ENCODE assay signal across 1 cellular context in the genomic region with DNA sequence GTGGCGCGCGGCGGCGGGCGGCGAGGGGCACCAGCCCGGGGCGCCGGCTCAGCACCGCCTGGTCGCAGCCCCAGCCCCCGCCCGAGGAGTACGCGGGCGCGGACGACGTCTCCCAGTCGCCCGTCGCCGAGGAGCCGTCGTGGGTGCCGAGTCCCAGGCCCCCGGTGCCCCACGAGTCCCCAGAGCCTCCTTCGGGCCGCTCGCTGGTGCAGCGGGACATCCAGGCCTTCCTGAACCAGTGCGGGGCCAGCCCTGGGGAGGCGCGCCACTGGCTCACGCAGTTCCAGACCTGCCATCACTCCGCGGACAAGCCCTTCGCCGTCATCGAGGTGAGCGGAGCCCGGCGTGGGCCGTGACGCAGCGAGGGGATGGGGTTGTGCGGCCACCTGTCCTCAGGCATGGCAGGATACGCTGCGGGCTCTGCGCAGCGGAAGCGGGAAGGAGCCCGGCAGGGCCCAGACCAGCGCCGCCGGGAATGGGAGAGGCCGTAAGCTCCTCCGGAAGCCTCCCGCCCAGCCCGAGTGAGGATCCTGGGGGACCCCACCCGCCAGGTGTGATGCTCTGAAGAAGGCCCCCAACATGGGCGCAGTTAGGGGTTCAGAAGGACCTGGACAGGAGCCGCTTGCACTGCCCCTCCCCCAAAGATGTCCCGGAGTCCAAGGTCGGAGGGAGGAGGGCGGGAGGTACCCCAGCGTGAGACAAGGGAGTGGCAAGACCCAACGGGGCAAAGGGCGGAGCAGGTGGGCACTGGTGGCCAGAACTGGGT.
A peak's percentile ranks its signal among the peaks of the same experiment; 100 is the strongest.
TF ChIP-seq lines count a peak whose summit lies in the region.

No MANE protein-coding gene starts in this region.

TF ChIP-seq in HepG2, 621 proteins besides CTCF, POLR2A, EP300 and RAD21 (continued from another document and continues in another):
- 0 out of 2 replicates have a peak, but pooled peaks have one; percentile 57 for TF ChIP-seq SP5 (CRISPR knock-in tag; IDR thresholded peaks at IDR 0.05; ENCODE audit: borderline replicate concordance, low read depth)
- peak; percentile 18; the same call in 1 of the 2 replicates for TF ChIP-seq POGZ (CRISPR knock-in tag; IDR thresholded peaks at IDR 0.05)
- TF ChIP-seq, protein P1, sequence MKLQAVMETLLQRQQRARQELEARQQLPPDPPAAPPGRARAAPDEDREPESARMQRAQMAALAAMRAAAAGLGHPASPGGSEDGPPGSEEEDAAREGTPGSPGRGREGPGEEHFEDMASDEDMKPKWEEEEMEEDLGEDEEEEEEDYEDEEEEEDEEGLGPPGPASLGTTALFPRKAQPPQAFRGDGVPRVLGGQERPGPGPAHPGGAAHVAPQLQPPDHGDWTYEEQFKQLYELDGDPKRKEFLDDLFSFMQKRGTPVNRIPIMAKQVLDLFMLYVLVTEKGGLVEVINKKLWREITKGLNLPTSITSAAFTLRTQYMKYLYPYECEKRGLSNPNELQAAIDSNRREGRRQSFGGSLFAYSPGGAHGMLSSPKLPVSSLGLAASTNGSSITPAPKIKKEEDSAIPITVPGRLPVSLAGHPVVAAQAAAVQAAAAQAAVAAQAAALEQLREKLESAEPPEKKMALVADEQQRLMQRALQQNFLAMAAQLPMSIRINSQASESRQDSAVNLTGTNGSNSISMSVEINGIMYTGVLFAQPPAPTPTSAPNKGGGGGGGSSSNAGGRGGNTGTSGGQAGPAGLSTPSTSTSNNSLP (IDR thresholded peaks at IDR 0.05; ENCODE audit: low read depth, low read length): no peak
- no peak for TF ChIP-seq MTA3 (CRISPR knock-in tag; IDR thresholded peaks at IDR 0.05)
- no peak for TF ChIP-seq SOX13 (IDR thresholded peaks at IDR 0.05)
- no peak; a peak in 1 of 4 replicates for TF ChIP-seq SOX13 (CRISPR knock-in tag; conservative IDR thresholded peaks at IDR 0.05 in 1 of 2, IDR thresholded peaks at IDR 0.05 in 1 of 2)
- no peak for TF ChIP-seq GTF2F1 (IDR thresholded peaks at IDR 0.05; ENCODE audit: low read length)
- TF ChIP-seq, protein P2, sequence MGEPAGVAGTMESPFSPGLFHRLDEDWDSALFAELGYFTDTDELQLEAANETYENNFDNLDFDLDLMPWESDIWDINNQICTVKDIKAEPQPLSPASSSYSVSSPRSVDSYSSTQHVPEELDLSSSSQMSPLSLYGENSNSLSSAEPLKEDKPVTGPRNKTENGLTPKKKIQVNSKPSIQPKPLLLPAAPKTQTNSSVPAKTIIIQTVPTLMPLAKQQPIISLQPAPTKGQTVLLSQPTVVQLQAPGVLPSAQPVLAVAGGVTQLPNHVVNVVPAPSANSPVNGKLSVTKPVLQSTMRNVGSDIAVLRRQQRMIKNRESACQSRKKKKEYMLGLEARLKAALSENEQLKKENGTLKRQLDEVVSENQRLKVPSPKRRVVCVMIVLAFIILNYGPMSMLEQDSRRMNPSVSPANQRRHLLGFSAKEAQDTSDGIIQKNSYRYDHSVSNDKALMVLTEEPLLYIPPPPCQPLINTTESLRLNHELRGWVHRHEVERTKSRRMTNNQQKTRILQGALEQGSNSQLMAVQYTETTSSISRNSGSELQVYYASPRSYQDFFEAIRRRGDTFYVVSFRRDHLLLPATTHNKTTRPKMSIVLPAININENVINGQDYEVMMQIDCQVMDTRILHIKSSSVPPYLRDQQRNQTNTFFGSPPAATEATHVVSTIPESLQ (CRISPR knock-in tag; conservative IDR thresholded peaks at IDR 0.05): no peak
- TF ChIP-seq, protein P3, sequence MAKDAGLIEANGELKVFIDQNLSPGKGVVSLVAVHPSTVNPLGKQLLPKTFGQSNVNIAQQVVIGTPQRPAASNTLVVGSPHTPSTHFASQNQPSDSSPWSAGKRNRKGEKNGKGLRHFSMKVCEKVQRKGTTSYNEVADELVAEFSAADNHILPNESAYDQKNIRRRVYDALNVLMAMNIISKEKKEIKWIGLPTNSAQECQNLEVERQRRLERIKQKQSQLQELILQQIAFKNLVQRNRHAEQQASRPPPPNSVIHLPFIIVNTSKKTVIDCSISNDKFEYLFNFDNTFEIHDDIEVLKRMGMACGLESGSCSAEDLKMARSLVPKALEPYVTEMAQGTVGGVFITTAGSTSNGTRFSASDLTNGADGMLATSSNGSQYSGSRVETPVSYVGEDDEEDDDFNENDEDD (CRISPR knock-in tag; IDR thresholded peaks at IDR 0.05; ENCODE audit: borderline replicate concordance): peak; percentile 52; the same call in 1 of the 2 replicates
- no peak for TF ChIP-seq FOXA1 (IDR thresholded peaks at IDR 0.05)
- no peak for TF ChIP-seq FOXA1 (CRISPR knock-in tag; IDR thresholded peaks at IDR 0.05)
- TF ChIP-seq ZNF30 (CRISPR knock-in tag; IDR thresholded peaks at IDR 0.05): no peak
- TF ChIP-seq HMGA1 (CRISPR knock-in tag; conservative IDR thresholded peaks at IDR 0.05): no peak
- TF ChIP-seq, protein P4, sequence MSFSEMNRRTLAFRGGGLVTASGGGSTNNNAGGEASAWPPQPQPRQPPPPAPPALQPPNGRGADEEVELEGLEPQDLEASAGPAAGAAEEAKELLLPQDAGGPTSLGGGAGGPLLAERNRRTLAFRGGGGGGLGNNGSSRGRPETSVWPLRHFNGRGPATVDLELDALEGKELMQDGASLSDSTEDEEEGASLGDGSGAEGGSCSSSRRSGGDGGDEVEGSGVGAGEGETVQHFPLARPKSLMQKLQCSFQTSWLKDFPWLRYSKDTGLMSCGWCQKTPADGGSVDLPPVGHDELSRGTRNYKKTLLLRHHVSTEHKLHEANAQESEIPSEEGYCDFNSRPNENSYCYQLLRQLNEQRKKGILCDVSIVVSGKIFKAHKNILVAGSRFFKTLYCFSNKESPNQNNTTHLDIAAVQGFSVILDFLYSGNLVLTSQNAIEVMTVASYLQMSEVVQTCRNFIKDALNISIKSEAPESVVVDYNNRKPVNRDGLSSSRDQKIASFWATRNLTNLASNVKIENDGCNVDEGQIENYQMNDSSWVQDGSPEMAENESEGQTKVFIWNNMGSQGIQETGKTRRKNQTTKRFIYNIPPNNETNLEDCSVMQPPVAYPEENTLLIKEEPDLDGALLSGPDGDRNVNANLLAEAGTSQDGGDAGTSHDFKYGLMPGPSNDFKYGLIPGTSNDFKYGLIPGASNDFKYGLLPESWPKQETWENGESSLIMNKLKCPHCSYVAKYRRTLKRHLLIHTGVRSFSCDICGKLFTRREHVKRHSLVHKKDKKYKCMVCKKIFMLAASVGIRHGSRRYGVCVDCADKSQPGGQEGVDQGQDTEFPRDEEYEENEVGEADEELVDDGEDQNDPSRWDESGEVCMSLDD (CRISPR knock-in tag; IDR thresholded peaks at IDR 0.05; ENCODE audit: borderline replicate concordance): peak; percentile 70
- no peak for TF ChIP-seq NPAS2 (CRISPR knock-in tag; IDR thresholded peaks at IDR 0.05; ENCODE audit: borderline replicate concordance)
- TF ChIP-seq GATAD1 (CRISPR knock-in tag; IDR thresholded peaks at IDR 0.05): peak; percentile 27
- TF ChIP-seq, protein P5, sequence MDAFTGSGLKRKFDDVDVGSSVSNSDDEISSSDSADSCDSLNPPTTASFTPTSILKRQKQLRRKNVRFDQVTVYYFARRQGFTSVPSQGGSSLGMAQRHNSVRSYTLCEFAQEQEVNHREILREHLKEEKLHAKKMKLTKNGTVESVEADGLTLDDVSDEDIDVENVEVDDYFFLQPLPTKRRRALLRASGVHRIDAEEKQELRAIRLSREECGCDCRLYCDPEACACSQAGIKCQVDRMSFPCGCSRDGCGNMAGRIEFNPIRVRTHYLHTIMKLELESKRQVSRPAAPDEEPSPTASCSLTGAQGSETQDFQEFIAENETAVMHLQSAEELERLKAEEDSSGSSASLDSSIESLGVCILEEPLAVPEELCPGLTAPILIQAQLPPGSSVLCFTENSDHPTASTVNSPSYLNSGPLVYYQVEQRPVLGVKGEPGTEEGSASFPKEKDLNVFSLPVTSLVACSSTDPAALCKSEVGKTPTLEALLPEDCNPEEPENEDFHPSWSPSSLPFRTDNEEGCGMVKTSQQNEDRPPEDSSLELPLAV (CRISPR knock-in tag; conservative IDR thresholded peaks at IDR 0.05; ENCODE audit: low read depth): no peak
- TF ChIP-seq RNF2 (conservative IDR thresholded peaks at IDR 0.05; ENCODE audit: low read depth): no peak; the same call in 1 of the 2 replicates
- no peak for TF ChIP-seq ZNF557 (CRISPR knock-in tag; IDR thresholded peaks at IDR 0.05)
- no peak; the same call in 1 of the 2 replicates for TF ChIP-seq TOE1 (CRISPR knock-in tag; IDR thresholded peaks at IDR 0.05)
- TF ChIP-seq MBNL3 (CRISPR knock-in tag; conservative IDR thresholded peaks at IDR 0.05): no peak
- TF ChIP-seq, protein P6, sequence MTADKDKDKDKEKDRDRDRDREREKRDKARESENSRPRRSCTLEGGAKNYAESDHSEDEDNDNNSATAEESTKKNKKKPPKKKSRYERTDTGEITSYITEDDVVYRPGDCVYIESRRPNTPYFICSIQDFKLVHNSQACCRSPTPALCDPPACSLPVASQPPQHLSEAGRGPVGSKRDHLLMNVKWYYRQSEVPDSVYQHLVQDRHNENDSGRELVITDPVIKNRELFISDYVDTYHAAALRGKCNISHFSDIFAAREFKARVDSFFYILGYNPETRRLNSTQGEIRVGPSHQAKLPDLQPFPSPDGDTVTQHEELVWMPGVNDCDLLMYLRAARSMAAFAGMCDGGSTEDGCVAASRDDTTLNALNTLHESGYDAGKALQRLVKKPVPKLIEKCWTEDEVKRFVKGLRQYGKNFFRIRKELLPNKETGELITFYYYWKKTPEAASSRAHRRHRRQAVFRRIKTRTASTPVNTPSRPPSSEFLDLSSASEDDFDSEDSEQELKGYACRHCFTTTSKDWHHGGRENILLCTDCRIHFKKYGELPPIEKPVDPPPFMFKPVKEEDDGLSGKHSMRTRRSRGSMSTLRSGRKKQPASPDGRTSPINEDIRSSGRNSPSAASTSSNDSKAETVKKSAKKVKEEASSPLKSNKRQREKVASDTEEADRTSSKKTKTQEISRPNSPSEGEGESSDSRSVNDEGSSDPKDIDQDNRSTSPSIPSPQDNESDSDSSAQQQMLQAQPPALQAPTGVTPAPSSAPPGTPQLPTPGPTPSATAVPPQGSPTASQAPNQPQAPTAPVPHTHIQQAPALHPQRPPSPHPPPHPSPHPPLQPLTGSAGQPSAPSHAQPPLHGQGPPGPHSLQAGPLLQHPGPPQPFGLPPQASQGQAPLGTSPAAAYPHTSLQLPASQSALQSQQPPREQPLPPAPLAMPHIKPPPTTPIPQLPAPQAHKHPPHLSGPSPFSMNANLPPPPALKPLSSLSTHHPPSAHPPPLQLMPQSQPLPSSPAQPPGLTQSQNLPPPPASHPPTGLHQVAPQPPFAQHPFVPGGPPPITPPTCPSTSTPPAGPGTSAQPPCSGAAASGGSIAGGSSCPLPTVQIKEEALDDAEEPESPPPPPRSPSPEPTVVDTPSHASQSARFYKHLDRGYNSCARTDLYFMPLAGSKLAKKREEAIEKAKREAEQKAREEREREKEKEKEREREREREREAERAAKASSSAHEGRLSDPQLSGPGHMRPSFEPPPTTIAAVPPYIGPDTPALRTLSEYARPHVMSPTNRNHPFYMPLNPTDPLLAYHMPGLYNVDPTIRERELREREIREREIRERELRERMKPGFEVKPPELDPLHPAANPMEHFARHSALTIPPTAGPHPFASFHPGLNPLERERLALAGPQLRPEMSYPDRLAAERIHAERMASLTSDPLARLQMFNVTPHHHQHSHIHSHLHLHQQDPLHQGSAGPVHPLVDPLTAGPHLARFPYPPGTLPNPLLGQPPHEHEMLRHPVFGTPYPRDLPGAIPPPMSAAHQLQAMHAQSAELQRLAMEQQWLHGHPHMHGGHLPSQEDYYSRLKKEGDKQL (CRISPR knock-in tag; IDR thresholded peaks at IDR 0.05; ENCODE audit: low read depth): no peak
- TF ChIP-seq, protein P7, sequence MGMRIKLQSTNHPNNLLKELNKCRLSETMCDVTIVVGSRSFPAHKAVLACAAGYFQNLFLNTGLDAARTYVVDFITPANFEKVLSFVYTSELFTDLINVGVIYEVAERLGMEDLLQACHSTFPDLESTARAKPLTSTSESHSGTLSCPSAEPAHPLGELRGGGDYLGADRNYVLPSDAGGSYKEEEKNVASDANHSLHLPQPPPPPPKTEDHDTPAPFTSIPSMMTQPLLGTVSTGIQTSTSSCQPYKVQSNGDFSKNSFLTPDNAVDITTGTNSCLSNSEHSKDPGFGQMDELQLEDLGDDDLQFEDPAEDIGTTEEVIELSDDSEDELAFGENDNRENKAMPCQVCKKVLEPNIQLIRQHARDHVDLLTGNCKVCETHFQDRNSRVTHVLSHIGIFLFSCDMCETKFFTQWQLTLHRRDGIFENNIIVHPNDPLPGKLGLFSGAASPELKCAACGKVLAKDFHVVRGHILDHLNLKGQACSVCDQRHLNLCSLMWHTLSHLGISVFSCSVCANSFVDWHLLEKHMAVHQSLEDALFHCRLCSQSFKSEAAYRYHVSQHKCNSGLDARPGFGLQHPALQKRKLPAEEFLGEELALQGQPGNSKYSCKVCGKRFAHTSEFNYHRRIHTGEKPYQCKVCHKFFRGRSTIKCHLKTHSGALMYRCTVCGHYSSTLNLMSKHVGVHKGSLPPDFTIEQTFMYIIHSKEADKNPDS (CRISPR knock-in tag; IDR thresholded peaks at IDR 0.05): no peak
- TF ChIP-seq ZNF549 (CRISPR knock-in tag; IDR thresholded peaks at IDR 0.05): no peak
- peak; percentile 63; the same call in 1 of the 2 replicates for TF ChIP-seq ZNF772 (CRISPR knock-in tag; IDR thresholded peaks at IDR 0.05)
- TF ChIP-seq ZNF564 (CRISPR knock-in tag; IDR thresholded peaks at IDR 0.05): peak; percentile 31; the same call in 1 of the 2 replicates
- TF ChIP-seq, protein P8, sequence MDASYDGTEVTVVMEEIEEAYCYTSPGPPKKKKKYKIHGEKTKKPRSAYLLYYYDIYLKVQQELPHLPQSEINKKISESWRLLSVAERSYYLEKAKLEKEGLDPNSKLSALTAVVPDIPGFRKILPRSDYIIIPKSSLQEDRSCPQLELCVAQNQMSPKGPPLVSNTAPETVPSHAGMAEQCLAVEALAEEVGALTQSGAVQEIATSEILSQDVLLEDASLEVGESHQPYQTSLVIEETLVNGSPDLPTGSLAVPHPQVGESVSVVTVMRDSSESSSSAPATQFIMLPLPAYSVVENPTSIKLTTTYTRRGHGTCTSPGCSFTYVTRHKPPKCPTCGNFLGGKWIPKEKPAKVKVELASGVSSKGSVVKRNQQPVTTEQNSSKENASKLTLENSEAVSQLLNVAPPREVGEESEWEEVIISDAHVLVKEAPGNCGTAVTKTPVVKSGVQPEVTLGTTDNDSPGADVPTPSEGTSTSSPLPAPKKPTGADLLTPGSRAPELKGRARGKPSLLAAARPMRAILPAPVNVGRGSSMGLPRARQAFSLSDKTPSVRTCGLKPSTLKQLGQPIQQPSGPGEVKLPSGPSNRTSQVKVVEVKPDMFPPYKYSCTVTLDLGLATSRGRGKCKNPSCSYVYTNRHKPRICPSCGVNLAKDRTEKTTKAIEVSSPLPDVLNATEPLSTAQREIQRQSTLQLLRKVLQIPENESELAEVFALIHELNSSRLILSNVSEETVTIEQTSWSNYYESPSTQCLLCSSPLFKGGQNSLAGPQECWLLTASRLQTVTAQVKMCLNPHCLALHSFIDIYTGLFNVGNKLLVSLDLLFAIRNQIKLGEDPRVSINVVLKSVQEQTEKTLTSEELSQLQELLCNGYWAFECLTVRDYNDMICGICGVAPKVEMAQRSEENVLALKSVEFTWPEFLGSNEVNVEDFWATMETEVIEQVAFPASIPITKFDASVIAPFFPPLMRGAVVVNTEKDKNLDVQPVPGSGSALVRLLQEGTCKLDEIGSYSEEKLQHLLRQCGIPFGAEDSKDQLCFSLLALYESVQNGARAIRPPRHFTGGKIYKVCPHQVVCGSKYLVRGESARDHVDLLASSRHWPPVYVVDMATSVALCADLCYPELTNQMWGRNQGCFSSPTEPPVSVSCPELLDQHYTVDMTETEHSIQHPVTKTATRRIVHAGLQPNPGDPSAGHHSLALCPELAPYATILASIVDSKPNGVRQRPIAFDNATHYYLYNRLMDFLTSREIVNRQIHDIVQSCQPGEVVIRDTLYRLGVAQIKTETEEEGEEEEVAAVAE (CRISPR knock-in tag; IDR thresholded peaks at IDR 0.05; ENCODE audit: borderline replicate concordance): no peak
